In genomic region chr1:115412286-115412685, GRCh38 we compare ENCODE assay signal across 14 cellular contexts.
"Had no signal": no experiment of that assay in that cellular context is flagged by ENCODE, and none has a peak within 500 bp of the region (broad histone marks: within the 10 kb centered on the region; RNA-seq: fewer than 3 reads in every experiment).

No MANE protein-coding gene starts in this region.

- H3K27ac ChIP-seq: brain microvascular endothelial cell, uterus had no signal

- H3K9me3 ChIP-seq: tibial nerve, uterus had no signal

- DNase-seq: activated CD4-positive, alpha-beta T cell treated with anti-CD3 and anti-CD28 coated beads, Interleukin-2, amount 10 ng/mL, durations not matched to agents 24 days and 14 days; activated CD4-positive, CD25-positive, alpha-beta regulatory T cell; activated naive CD4-positive, alpha-beta T cell; activated naive CD8-positive, alpha-beta T cell treated with anti-CD3 and anti-CD28 coated beads, Interleukin-2, amount 10 ng/mL, durations not matched to agents 7 days and 5 days; effector memory CD4-positive, alpha-beta T cell; islet precursor cell; retina; stimulated activated CD4-positive, alpha-beta T cell treated with anti-CD3 and anti-CD28 coated beads, Interleukin-15, amount 100 ng/mL, for 24 hours; stimulated activated CD4-positive, alpha-beta T cell treated with anti-CD3 and anti-CD28 coated beads, Interleukin-4, amount 100 ng/mL, for 1 hour; stimulated activated naive B cell treated with anti-CD40 and anti-IgM and Interleukin-4, amounts not matched to agents 10 μg/mL and 1 μg/mL and 100 μg/mL, for 72 hours; uterus had no signal

- H3K36me3 ChIP-seq: brain microvascular endothelial cell, tibial nerve, uterus had no signal

- H3K4me3 ChIP-seq: tibial nerve, uterus had no signal

- H3K4me1 ChIP-seq: uterus had no signal

- ATAC-seq: natural killer cell treated with Interleukin-12 subunit alpha and Interleukin-12 subunit beta and Interleukin-15 and Interleukin-18, amount 100 ng/mL, for 72 hours; stimulated activated naive B cell treated with anti-CD40 and anti-IgM and Interleukin-4, amounts not matched to agents 10 μg/mL and 1 μg/mL and 100 μg/mL, for 72 hours had no signal

- H3K27me3 ChIP-seq: brain microvascular endothelial cell, tibial nerve, uterus had no signal
